ENCODE assay signal across 17 cellular contexts in the genomic region with DNA sequence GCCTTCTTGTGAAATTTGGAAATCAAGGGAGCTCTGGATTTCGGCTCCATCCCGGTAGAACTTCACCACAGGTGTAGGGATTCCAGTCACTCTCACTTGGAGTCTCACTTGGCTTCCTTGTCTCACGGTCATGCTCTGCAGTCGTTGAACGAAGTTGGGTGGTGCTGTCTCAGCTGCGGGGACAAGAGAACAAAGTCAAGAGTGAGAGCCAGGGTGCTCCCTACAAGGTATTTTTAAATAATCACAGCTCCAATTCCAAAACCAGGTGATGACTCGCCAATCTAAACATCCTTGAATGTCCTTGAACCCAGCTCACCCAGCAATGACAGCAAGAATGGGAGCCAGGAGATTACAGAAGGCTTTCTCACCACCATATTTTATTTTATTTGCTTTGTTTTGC. TPM values are rescaled to one million over a fixed set of nuclear protein-coding genes. Genes with fewer than 3 reads are reported as not detected.
A peak's percentile ranks its signal among the peaks of the same experiment; 100 is the strongest.
DNase-seq lines count a peak whose midpoint lies in the region; ATAC-seq, FAIRE-seq and TF ChIP-seq lines count a peak whose summit lies in the region.
"Had no signal": no experiment of that assay in that cellular context is flagged by ENCODE, and none has a peak within 500 bp of the region (broad histone marks: within the 10 kb centered on the region; RNA-seq: fewer than 3 reads in every experiment).

No MANE protein-coding gene starts in this region.

- ATAC-seq in Right ventricle myocardium inferior (peak; percentile 53), left ventricle myocardium superior (peak; percentile 72), psoas muscle (peak; percentile 36 to 65 (median 58)), pancreas (no peak), GM18505 (IDR thresholded peaks at IDR 0.05; ENCODE audit: unreplicated experiment) (no peak)
- ATAC-seq: CD8-positive, alpha-beta T cell had no signal

- H3K9me3 ChIP-seq in psoas muscle (no peaks in the 10 kb centered on the region), pancreas (no peaks in the 10 kb centered on the region)

- peaks cover 28% of the 10 kb centered on the region for H3K4me1 ChIP-seq in psoas muscle
- H3K4me1 ChIP-seq in pancreas, result peaks cover 0 to 4% (median 0%) of the 10 kb centered on the region in 3 donors

- 33 to 44% (median 42%) methylated on average over 7 of the region's 7 CpGs for WGBS in psoas muscle, 3 donors
- WGBS in pancreas, 2 donors, result 89 to 93% methylated on average over 7 of the region's 7 CpGs

- no peak for TF ChIP-seq CTCF in psoas muscle (IDR thresholded peaks at IDR 0.05)
- no peak for TF ChIP-seq CTCF in pancreas (IDR thresholded peaks at IDR 0.05)

- H3K27me3 ChIP-seq in psoas muscle (ENCODE audit: insufficient read depth in 3 of 3, low read length in 2 of 3) (no peaks in the 10 kb centered on the region), pancreas (no peaks in the 10 kb centered on the region)

- no peak for TF ChIP-seq POLR2A in GM18505 (IDR thresholded peaks at IDR 0.05; ENCODE audit: borderline replicate concordance, extremely low read depth, insufficient read depth, insufficient read length)

- FAIRE-seq in pancreas (lab: Jason Lieb, UNC), result no peak
- FAIRE-seq: GM18507 had no signal

- peaks cover 5 to 100% of the 10 kb centered on the region in 2 donors for H3K36me3 ChIP-seq in psoas muscle (ENCODE audit: insufficient read depth in 1 of 2, low read depth in 1 of 2)
- peaks cover 0 to 7% (median 0%) of the 10 kb centered on the region in 3 donors for H3K36me3 ChIP-seq in pancreas

- peak overlapping the region; percentile 80 for H3K4me3 ChIP-seq in psoas muscle
- H3K4me3 ChIP-seq in pancreas, result no peak overlapping the region

- intact Hi-C loops in Right ventricle myocardium inferior (cut with DNase I), result no loop called here
- intact Hi-C loops in cardiac septum (cut with DNase I), result no loop called here
- intact Hi-C loops in left ventricle myocardium superior (cut with micrococcal nuclease), result loop anchor here (10.0 kb wide), 1 partner anchor 54 kb away; no protein-coding TSS in a partner anchor
- intact Hi-C loops in psoas muscle (cut with DNase I), result loop anchor here in 1 of 2 donors (5.0 kb wide), 1 partner anchor 62 kb away; no protein-coding TSS in a partner anchor
- intact Hi-C loops in pancreas (cut with DNase I), result no loop called here

- H3K27ac ChIP-seq in psoas muscle (peak overlapping the region; percentile 96), pancreas (no peak overlapping the region)
- H3K27ac ChIP-seq: 22Rv1, HL-60 had no signal

- DNase-seq in Right ventricle myocardium inferior (ENCODE audit: missing footprints) (no peak), cardiac septum (ENCODE audit: low spot score) (no peak), left ventricle myocardium superior (no peak), psoas muscle (peak in 1 of 2 donors; percentile 69), pancreas (no peak), NCI-H1930 (lab: John Stamatoyannopoulos, UW) (no peak)
- DNase-seq: CD8-positive, alpha-beta T cell; COR-L47; GF-D8; HCEC 1CT; HFFc6 had no signal

RNA-seq across cellular contexts. Expression of a gene that starts 6.7 kb away (rescaled TPM):
- 3,032 TPM for total RNA-seq in Right ventricle myocardium inferior
- 4,176 TPM for total RNA-seq in cardiac septum
- 3,610 TPM for total RNA-seq in left ventricle myocardium superior
- total RNA-seq in psoas muscle, result 1,000 to 10,000 TPM; 4,462 to 7,650 (median 6,674) TPM
- polyA plus RNA-seq in psoas muscle, result 100 to 1,000 TPM; 137 to 248 (median 173) TPM
- total RNA-seq in pancreas, result 10 to 100 TPM in 2 of 6 donors, 1 to 10 TPM in 4; 3.3 to 13.8 (median 8.4) TPM
- polyA plus RNA-seq in pancreas, result 1 to 10 TPM in 1 of 2 donors, under 1 TPM in 1; 0.96 to 9.2 TPM
- total RNA-seq: H4 had no signal
- polyA plus RNA-seq: BJ had no signal

Comparison
In these comparisons a context has a peak if more than half of its experiments do, and no peak if none do; other contexts are left out.
1. ATAC-seq: peak in Right ventricle myocardium inferior (single experiment), left ventricle myocardium superior (single experiment) and psoas muscle (4 of 4); none in pancreas (0 of 4) and GM18505 (single experiment).
2. RNA of a gene that starts 6.7 kb away (total RNA-seq): 4,462 to 7,650 TPM in psoas muscle, 4,176 TPM in cardiac septum (single experiment), 3,610 TPM in left ventricle myocardium superior (single experiment) and 3,032 TPM in Right ventricle myocardium inferior (single experiment); 3.3 to 13.8 TPM in pancreas; every median in the first group is over 100 times any median in the second.